ENCODE assay signal across 1 cellular context in genomic region chr1:206066479-206067171, GRCh38.
TF ChIP-seq lines count a peak whose summit lies in the region.

No MANE protein-coding gene starts in this region.

TF ChIP-seq in K562, 482 proteins besides CTCF, POLR2A, EP300 and RAD21 (continued from another document and continues in another):
- TF ChIP-seq, protein P1, sequence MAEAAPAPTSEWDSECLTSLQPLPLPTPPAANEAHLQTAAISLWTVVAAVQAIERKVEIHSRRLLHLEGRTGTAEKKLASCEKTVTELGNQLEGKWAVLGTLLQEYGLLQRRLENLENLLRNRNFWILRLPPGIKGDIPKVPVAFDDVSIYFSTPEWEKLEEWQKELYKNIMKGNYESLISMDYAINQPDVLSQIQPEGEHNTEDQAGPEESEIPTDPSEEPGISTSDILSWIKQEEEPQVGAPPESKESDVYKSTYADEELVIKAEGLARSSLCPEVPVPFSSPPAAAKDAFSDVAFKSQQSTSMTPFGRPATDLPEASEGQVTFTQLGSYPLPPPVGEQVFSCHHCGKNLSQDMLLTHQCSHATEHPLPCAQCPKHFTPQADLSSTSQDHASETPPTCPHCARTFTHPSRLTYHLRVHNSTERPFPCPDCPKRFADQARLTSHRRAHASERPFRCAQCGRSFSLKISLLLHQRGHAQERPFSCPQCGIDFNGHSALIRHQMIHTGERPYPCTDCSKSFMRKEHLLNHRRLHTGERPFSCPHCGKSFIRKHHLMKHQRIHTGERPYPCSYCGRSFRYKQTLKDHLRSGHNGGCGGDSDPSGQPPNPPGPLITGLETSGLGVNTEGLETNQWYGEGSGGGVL (CRISPR knock-in tag; IDR thresholded peaks at IDR 0.05) = no peak
- TF ChIP-seq, protein P2, sequence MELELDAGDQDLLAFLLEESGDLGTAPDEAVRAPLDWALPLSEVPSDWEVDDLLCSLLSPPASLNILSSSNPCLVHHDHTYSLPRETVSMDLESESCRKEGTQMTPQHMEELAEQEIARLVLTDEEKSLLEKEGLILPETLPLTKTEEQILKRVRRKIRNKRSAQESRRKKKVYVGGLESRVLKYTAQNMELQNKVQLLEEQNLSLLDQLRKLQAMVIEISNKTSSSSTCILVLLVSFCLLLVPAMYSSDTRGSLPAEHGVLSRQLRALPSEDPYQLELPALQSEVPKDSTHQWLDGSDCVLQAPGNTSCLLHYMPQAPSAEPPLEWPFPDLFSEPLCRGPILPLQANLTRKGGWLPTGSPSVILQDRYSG (tag; conservative IDR thresholded peaks at IDR 0.05; ENCODE audit: low read depth) = no peak
- TF ChIP-seq MITF (IDR thresholded peaks at IDR 0.05) (peak; percentile 79), ARID2 (IDR thresholded peaks at IDR 0.05) (no peak), TCF15 (CRISPR knock-in tag; IDR thresholded peaks at IDR 0.05) (no peak), FOXK1 (CRISPR knock-in tag; IDR thresholded peaks at IDR 0.05; ENCODE audit: borderline replicate concordance) (no peak), ZNF764 (CRISPR knock-in tag; IDR thresholded peaks at IDR 0.05; ENCODE audit: low read depth) (no peak), KHSRP (IDR thresholded peaks at IDR 0.05) (no peak), ZNF282 (CRISPR knock-in tag; IDR thresholded peaks at IDR 0.05) (no peak), HMGN3 (IDR thresholded peaks at IDR 0.05; ENCODE audit: borderline replicate concordance, extremely low read depth, insufficient read length, low read depth, low read length) (no peak), HMG20A (CRISPR knock-in tag; conservative IDR thresholded peaks at IDR 0.05) (0 out of 2 replicates have a peak, but pooled peaks have one; percentile 10), PTRF (tag; IDR thresholded peaks at IDR 0.05) (no peak), PML (IDR thresholded peaks at IDR 0.05; ENCODE audit: low read length) (peak; percentile 95), HES1 (IDR thresholded peaks at IDR 0.05; ENCODE audit: low read depth) (peak; percentile 80), ZNF57 (CRISPR knock-in tag; IDR thresholded peaks at IDR 0.05) (no peak), ESRRA (IDR thresholded peaks at IDR 0.05; ENCODE audit: borderline replicate concordance, low read depth) (peak; percentile 77; the same call in 1 of the 2 replicates), CBFA2T2 (conservative IDR thresholded peaks at IDR 0.05) (peak; percentile 94), ZNF175 (CRISPR knock-in tag; IDR thresholded peaks at IDR 0.05; ENCODE audit: low read depth) (peak; percentile 57; the same call in 1 of the 2 replicates), SRSF3 (IDR thresholded peaks at IDR 0.05; ENCODE audit: insufficient read depth, low read length) (no peak), USF2 (CRISPR knock-in tag; IDR thresholded peaks at IDR 0.05) (peak; percentile 50), ZBTB12 (CRISPR knock-in tag; IDR thresholded peaks at IDR 0.05) (no peak), ZNF778 (CRISPR knock-in tag; IDR thresholded peaks at IDR 0.05) (no peak), ZSCAN29 (IDR thresholded peaks at IDR 0.05) (no peak), ZEB2 (IDR thresholded peaks at IDR 0.05) (peak; percentile 43; the same call in 1 of the 2 replicates), RAD51 (IDR thresholded peaks at IDR 0.05; ENCODE audit: borderline replicate concordance, low read depth) (no peak), PATZ1 (CRISPR knock-in tag; IDR thresholded peaks at IDR 0.05; ENCODE audit: borderline replicate concordance) (no peak), LCOR (CRISPR knock-in tag; IDR thresholded peaks at IDR 0.05) (peak; percentile 35; the same call in 1 of the 2 replicates), HDAC2 (IDR thresholded peaks at IDR 0.05) (peak; percentile 87), ELF2 (CRISPR knock-in tag; IDR thresholded peaks at IDR 0.05) (no peak), SLC30A9 (CRISPR knock-in tag; IDR thresholded peaks at IDR 0.05) (no peak), MAFK (IDR thresholded peaks at IDR 0.05; ENCODE audit: low read length) (no peak), CHD2 (IDR thresholded peaks at IDR 0.05; ENCODE audit: low read depth, low read length) (no peak), GATA2 (CRISPR knock-in tag; IDR thresholded peaks at IDR 0.05) (peak; percentile 57; the same call in 1 of the 2 replicates), TCF7L2 (IDR thresholded peaks at IDR 0.05; ENCODE audit: low read depth, low read length) (no peak), TCF3 (CRISPR knock-in tag; IDR thresholded peaks at IDR 0.05) (peak; percentile 96), MTA2 (IDR thresholded peaks at IDR 0.05; ENCODE audit: low read depth) (peak; percentile 82), C11orf30 (IDR thresholded peaks at IDR 0.05; ENCODE audit: low read depth) (no peak), CXXC5 (CRISPR knock-in tag; IDR thresholded peaks at IDR 0.05) (peak; percentile 84), DPF2 (IDR thresholded peaks at IDR 0.05) (peak; percentile 55; the same call in 1 of the 2 replicates), HDAC6 (IDR thresholded peaks at IDR 0.05; ENCODE audit: low read depth, low read length) (no peak), ZNF3 (CRISPR knock-in tag; IDR thresholded peaks at IDR 0.05) (no peak), CREM (IDR thresholded peaks at IDR 0.05; ENCODE audit: low read depth) (peak; percentile 51), STAT5A (IDR thresholded peaks at IDR 0.05; ENCODE audit: borderline replicate concordance, low read length) (peak; percentile 82), E2F4 (CRISPR knock-in tag; IDR thresholded peaks at IDR 0.05; ENCODE audit: low read depth) (no peak), ZNF589 (CRISPR knock-in tag; IDR thresholded peaks at IDR 0.05; ENCODE audit: low read depth) (peak; percentile 82), RUNX1 (IDR thresholded peaks at IDR 0.05; ENCODE audit: low read depth) (peak; percentile 84; the same call in 1 of the 2 replicates)
- TF ChIP-seq, protein P3, sequence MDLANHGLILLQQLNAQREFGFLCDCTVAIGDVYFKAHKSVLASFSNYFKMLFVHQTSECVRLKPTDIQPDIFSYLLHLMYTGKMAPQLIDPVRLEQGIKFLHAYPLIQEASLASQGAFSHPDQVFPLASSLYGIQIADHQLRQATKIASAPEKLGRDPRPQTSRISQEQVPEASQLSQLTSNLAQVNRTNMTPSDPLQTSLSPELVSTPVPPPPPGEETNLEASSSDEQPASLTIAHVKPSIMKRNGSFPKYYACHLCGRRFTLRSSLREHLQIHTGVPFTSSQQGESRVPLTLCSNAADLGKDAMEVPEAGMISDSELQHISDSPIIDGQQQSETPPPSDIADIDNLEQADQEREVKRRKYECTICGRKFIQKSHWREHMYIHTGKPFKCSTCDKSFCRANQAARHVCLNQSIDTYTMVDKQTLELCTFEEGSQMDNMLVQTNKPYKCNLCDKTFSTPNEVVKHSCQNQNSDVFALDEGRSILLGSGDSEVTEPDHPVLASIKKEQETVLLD (IDR thresholded peaks at IDR 0.05) = no peak
- TF ChIP-seq, protein P4, sequence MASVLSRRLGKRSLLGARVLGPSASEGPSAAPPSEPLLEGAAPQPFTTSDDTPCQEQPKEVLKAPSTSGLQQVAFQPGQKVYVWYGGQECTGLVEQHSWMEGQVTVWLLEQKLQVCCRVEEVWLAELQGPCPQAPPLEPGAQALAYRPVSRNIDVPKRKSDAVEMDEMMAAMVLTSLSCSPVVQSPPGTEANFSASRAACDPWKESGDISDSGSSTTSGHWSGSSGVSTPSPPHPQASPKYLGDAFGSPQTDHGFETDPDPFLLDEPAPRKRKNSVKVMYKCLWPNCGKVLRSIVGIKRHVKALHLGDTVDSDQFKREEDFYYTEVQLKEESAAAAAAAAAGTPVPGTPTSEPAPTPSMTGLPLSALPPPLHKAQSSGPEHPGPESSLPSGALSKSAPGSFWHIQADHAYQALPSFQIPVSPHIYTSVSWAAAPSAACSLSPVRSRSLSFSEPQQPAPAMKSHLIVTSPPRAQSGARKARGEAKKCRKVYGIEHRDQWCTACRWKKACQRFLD (CRISPR knock-in tag; IDR thresholded peaks at IDR 0.05) = no peak
- TF ChIP-seq, protein P5, sequence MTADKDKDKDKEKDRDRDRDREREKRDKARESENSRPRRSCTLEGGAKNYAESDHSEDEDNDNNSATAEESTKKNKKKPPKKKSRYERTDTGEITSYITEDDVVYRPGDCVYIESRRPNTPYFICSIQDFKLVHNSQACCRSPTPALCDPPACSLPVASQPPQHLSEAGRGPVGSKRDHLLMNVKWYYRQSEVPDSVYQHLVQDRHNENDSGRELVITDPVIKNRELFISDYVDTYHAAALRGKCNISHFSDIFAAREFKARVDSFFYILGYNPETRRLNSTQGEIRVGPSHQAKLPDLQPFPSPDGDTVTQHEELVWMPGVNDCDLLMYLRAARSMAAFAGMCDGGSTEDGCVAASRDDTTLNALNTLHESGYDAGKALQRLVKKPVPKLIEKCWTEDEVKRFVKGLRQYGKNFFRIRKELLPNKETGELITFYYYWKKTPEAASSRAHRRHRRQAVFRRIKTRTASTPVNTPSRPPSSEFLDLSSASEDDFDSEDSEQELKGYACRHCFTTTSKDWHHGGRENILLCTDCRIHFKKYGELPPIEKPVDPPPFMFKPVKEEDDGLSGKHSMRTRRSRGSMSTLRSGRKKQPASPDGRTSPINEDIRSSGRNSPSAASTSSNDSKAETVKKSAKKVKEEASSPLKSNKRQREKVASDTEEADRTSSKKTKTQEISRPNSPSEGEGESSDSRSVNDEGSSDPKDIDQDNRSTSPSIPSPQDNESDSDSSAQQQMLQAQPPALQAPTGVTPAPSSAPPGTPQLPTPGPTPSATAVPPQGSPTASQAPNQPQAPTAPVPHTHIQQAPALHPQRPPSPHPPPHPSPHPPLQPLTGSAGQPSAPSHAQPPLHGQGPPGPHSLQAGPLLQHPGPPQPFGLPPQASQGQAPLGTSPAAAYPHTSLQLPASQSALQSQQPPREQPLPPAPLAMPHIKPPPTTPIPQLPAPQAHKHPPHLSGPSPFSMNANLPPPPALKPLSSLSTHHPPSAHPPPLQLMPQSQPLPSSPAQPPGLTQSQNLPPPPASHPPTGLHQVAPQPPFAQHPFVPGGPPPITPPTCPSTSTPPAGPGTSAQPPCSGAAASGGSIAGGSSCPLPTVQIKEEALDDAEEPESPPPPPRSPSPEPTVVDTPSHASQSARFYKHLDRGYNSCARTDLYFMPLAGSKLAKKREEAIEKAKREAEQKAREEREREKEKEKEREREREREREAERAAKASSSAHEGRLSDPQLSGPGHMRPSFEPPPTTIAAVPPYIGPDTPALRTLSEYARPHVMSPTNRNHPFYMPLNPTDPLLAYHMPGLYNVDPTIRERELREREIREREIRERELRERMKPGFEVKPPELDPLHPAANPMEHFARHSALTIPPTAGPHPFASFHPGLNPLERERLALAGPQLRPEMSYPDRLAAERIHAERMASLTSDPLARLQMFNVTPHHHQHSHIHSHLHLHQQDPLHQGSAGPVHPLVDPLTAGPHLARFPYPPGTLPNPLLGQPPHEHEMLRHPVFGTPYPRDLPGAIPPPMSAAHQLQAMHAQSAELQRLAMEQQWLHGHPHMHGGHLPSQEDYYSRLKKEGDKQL (CRISPR knock-in tag; IDR thresholded peaks at IDR 0.05; ENCODE audit: borderline replicate concordance) = no peak
